ENCODE assay signal across 24 cellular contexts in genomic region chr1:53527368-53527767, GRCh38.
"Had no signal": no experiment of that assay in that cellular context is flagged by ENCODE, and none has a peak within 500 bp of the region (broad histone marks: within the 10 kb centered on the region; RNA-seq: fewer than 3 reads in every experiment).

No MANE protein-coding gene starts in this region.

- H3K4me1 Mint-ChIP-seq: activated naive CD4-positive, alpha-beta T cell treated with anti-CD3 and anti-CD28 coated beads, Interleukin-2, amount 50 U/mL, for 24 hours; activated naive CD8-positive, alpha-beta T cell treated with anti-CD3 and anti-CD28 coated beads, Interleukin-2, amount 50 U/mL, for 24 hours; naive thymus-derived CD4-positive, alpha-beta T cell had no signal

- DNase-seq: activated CD4-positive, alpha-beta T cell treated with anti-CD3 and anti-CD28 coated beads, Interleukin-2, amount 50 U/mL, for 1 hour; activated CD8-positive, alpha-beta T cell treated with anti-CD3 and anti-CD28 coated beads for 36 hours; activated naive CD8-positive, alpha-beta T cell treated with anti-CD3 and anti-CD28 coated beads, Interleukin-2, amount 50 U/mL, for 24 hours; activated T-cell treated with anti-CD3 and anti-CD28 coated beads, Interleukin-2, amount 50 U/mL, for 4 hours; amygdala; effector CD8-positive, alpha-beta T cell; gastrocnemius medialis; hippocampal formation; naive thymus-derived CD4-positive, alpha-beta T cell; occipital lobe; stimulated activated CD4-positive, alpha-beta T cell treated with anti-CD3 and anti-CD28 coated beads, Interleukin-12 subunit alpha, Interleukin-12 subunit beta, amount 100 ng/mL, for 4 hours; stimulated activated CD4-positive, alpha-beta T cell treated with anti-CD3 and anti-CD28 coated beads, Interleukin-4, amount 100 ng/mL, for 1 hour; T-helper 9 cell; trophoblast cell had no signal

- H3K36me3 ChIP-seq: colonic mucosa, gastrocnemius medialis, thoracic aorta had no signal

- H3K36me3 Mint-ChIP-seq: activated naive CD4-positive, alpha-beta T cell treated with anti-CD3 and anti-CD28 coated beads, Interleukin-2, amount 50 U/mL, for 24 hours; mesothelial cell of epicardium; naive thymus-derived CD4-positive, alpha-beta T cell had no signal

- H3K4me3 ChIP-seq: colonic mucosa, gastrocnemius medialis had no signal

- H3K4me3 Mint-ChIP-seq: activated CD8-positive, alpha-beta T cell treated with anti-CD3 and anti-CD28 coated beads for 36 hours; activated naive CD4-positive, alpha-beta T cell treated with anti-CD3 and anti-CD28 coated beads, Interleukin-2, amount 50 U/mL, for 24 hours; activated naive CD8-positive, alpha-beta T cell treated with anti-CD3 and anti-CD28 coated beads, Interleukin-2, amount 50 U/mL, for 24 hours; activated T-cell treated with anti-CD3 and anti-CD28 coated beads, Interleukin-2, amount 50 U/mL, for 4 hours; mesothelial cell of epicardium; naive thymus-derived CD4-positive, alpha-beta T cell; stimulated activated naive CD8-positive, alpha-beta T cell treated with anti-CD3 and anti-CD28 coated beads, Interleukin-15, Interleukin-2, amounts not matched to agents 100 ng/mL and 50 ng/mL, for 24 hours; T-helper 1 cell treated with Interleukin-12 subunit alpha and Interleukin-12 subunit beta and Interleukin-4 antibody, amounts not matched to agents 30 μg/mL and 1 μg/mL, for 36 hours had no signal

- H3K4me1 ChIP-seq: colonic mucosa had no signal

- H3K27me3 ChIP-seq: colonic mucosa, gastrocnemius medialis had no signal

- H3K9me3 Mint-ChIP-seq: activated CD8-positive, alpha-beta T cell treated with anti-CD3 and anti-CD28 coated beads for 36 hours; activated naive CD4-positive, alpha-beta T cell treated with anti-CD3 and anti-CD28 coated beads, Interleukin-2, amount 50 U/mL, for 24 hours; activated naive CD8-positive, alpha-beta T cell treated with anti-CD3 and anti-CD28 coated beads, Interleukin-2, amount 50 U/mL, for 24 hours; activated T-cell treated with anti-CD3 and anti-CD28 coated beads, Interleukin-2, amount 50 U/mL, for 4 hours; activated T-helper 2 cell treated with anti-CD3 and anti-CD28 coated beads, Interferon-gamma antibody, Interleukin-2, Interleukin-4, amounts not matched to agents 10 μg/mL and 5 μg/mL and 100 μg/mL, durations not matched to agents 14 hours and 24 hours and 36 hours; mesothelial cell of epicardium; naive thymus-derived CD4-positive, alpha-beta T cell; stimulated activated naive CD8-positive, alpha-beta T cell treated with anti-CD3 and anti-CD28 coated beads, Interleukin-15, Interleukin-2, amounts not matched to agents 100 ng/mL and 50 ng/mL, for 24 hours; T-helper 1 cell treated with Interleukin-12 subunit alpha and Interleukin-12 subunit beta and Interleukin-4 antibody, amounts not matched to agents 30 μg/mL and 1 μg/mL, for 36 hours had no signal

- H3K27ac Mint-ChIP-seq: activated CD8-positive, alpha-beta T cell treated with anti-CD3 and anti-CD28 coated beads for 36 hours; activated naive CD4-positive, alpha-beta T cell treated with anti-CD3 and anti-CD28 coated beads, Interleukin-2, amount 50 U/mL, for 24 hours; activated naive CD8-positive, alpha-beta T cell treated with anti-CD3 and anti-CD28 coated beads, Interleukin-2, amount 50 U/mL, for 24 hours; activated T-helper 2 cell treated with anti-CD3 and anti-CD28 coated beads, Interferon-gamma antibody, Interleukin-2, Interleukin-4, amounts not matched to agents 10 μg/mL and 5 μg/mL and 100 μg/mL, durations not matched to agents 14 hours and 24 hours and 36 hours; naive thymus-derived CD4-positive, alpha-beta T cell; stimulated activated naive CD8-positive, alpha-beta T cell treated with anti-CD3 and anti-CD28 coated beads, Interleukin-15, Interleukin-2, amounts not matched to agents 100 ng/mL and 50 ng/mL, for 24 hours; T-helper 1 cell treated with Interleukin-12 subunit alpha and Interleukin-12 subunit beta and Interleukin-4 antibody, amounts not matched to agents 30 μg/mL and 1 μg/mL, for 36 hours had no signal

- H3K27me3 Mint-ChIP-seq: activated CD8-positive, alpha-beta T cell treated with anti-CD3 and anti-CD28 coated beads for 36 hours; activated naive CD4-positive, alpha-beta T cell treated with anti-CD3 and anti-CD28 coated beads, Interleukin-2, amount 50 U/mL, for 24 hours; activated naive CD8-positive, alpha-beta T cell treated with anti-CD3 and anti-CD28 coated beads, Interleukin-2, amount 50 U/mL, for 24 hours; naive thymus-derived CD4-positive, alpha-beta T cell; stimulated activated naive CD8-positive, alpha-beta T cell treated with anti-CD3 and anti-CD28 coated beads, Interleukin-15, Interleukin-2, amounts not matched to agents 100 ng/mL and 50 ng/mL, for 24 hours had no signal

- H3K27ac ChIP-seq: colonic mucosa, gastrocnemius medialis, thoracic aorta had no signal

- H3K9me3 ChIP-seq: colonic mucosa, gastrocnemius medialis, thoracic aorta had no signal

- FAIRE-seq: endometrium, keratinocyte, urothelium cell line had no signal
